1 cellular context compared by ENCODE assay signal in the genomic region with DNA sequence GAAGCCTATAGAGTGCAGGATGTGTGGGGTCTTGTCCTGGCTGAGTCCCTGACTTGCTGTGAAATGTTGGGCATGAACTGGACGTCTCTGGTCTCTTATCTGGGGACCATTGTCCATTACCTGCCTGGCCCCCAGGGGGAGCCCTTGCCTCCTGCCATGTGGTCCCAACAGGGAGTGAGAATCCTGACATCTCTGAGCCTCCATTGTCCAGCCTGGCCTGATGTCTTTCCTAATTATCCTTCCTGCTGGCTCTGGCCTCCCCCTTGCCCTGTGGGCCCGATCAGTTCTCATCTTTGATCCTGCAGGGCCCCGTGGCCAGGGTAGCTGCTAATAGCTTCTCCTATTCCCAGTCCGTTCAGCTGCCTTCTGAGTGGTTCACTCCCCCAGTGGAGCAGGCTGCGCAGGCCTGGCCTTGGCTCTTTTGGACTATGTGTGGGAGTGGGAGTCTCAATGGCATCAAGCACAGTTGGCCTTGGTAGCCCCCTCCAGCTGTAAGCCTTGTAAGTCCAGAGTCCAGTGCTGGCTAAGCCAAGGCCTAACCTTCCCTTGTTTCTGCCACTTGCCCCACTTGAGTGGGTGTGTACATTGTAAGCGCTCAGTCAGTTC.
TF ChIP-seq lines count a peak whose summit lies in the region.

No MANE protein-coding gene starts in this region.

TF ChIP-seq in HepG2, 621 proteins besides CTCF, POLR2A, EP300 and RAD21 (continued from another document and continues in another):
- no peak for TF ChIP-seq ZC3H4 (CRISPR knock-in tag; IDR thresholded peaks at IDR 0.05; ENCODE audit: borderline replicate concordance)
- TF ChIP-seq ZNF83 (CRISPR knock-in tag; IDR thresholded peaks at IDR 0.05; ENCODE audit: borderline replicate concordance) = no peak
- TF ChIP-seq IRF2 (CRISPR knock-in tag; IDR thresholded peaks at IDR 0.05) = peak; percentile 47; the same call in 1 of the 2 replicates
- TF ChIP-seq MAF1 (CRISPR knock-in tag; IDR thresholded peaks at IDR 0.05; ENCODE audit: borderline replicate concordance) = no peak
- no peak for TF ChIP-seq ZNF569 (CRISPR knock-in tag; IDR thresholded peaks at IDR 0.05; ENCODE audit: borderline replicate concordance)
- TF ChIP-seq, protein P1, sequence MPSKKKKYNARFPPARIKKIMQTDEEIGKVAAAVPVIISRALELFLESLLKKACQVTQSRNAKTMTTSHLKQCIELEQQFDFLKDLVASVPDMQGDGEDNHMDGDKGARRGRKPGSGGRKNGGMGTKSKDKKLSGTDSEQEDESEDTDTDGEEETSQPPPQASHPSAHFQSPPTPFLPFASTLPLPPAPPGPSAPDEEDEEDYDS (CRISPR knock-in tag; IDR thresholded peaks at IDR 0.05) = no peak
- TF ChIP-seq ZNF367 (CRISPR knock-in tag; IDR thresholded peaks at IDR 0.05; ENCODE audit: borderline replicate concordance) = no peak
- TF ChIP-seq JUND (CRISPR knock-in tag; IDR thresholded peaks at IDR 0.05) = no peak
- no peak for TF ChIP-seq MED8 (CRISPR knock-in tag; IDR thresholded peaks at IDR 0.05; ENCODE audit: insufficient replicate concordance)
- 0 out of 2 replicates have a peak, but pooled peaks have one; percentile 42 for TF ChIP-seq HDAC1 (CRISPR knock-in tag; IDR thresholded peaks at IDR 0.05)
- TF ChIP-seq ZBTB8A (CRISPR knock-in tag; IDR thresholded peaks at IDR 0.05; ENCODE audit: borderline replicate concordance, low read depth) = no peak
- no peak for TF ChIP-seq ZNF577 (CRISPR knock-in tag; IDR thresholded peaks at IDR 0.05; ENCODE audit: borderline replicate concordance, low read depth)
- TF ChIP-seq, protein P2, sequence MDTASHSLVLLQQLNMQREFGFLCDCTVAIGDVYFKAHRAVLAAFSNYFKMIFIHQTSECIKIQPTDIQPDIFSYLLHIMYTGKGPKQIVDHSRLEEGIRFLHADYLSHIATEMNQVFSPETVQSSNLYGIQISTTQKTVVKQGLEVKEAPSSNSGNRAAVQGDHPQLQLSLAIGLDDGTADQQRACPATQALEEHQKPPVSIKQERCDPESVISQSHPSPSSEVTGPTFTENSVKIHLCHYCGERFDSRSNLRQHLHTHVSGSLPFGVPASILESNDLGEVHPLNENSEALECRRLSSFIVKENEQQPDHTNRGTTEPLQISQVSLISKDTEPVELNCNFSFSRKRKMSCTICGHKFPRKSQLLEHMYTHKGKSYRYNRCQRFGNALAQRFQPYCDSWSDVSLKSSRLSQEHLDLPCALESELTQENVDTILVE (CRISPR knock-in tag; IDR thresholded peaks at IDR 0.05) = peak; percentile 40; the same call in 1 of the 2 replicates
- TF ChIP-seq, protein P3, sequence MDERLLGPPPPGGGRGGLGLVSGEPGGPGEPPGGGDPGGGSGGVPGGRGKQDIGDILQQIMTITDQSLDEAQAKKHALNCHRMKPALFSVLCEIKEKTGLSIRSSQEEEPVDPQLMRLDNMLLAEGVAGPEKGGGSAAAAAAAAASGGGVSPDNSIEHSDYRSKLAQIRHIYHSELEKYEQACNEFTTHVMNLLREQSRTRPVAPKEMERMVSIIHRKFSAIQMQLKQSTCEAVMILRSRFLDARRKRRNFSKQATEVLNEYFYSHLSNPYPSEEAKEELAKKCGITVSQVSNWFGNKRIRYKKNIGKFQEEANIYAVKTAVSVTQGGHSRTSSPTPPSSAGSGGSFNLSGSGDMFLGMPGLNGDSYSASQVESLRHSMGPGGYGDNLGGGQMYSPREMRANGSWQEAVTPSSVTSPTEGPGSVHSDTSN (CRISPR knock-in tag; IDR thresholded peaks at IDR 0.05) = no peak
- TF ChIP-seq, protein P4, sequence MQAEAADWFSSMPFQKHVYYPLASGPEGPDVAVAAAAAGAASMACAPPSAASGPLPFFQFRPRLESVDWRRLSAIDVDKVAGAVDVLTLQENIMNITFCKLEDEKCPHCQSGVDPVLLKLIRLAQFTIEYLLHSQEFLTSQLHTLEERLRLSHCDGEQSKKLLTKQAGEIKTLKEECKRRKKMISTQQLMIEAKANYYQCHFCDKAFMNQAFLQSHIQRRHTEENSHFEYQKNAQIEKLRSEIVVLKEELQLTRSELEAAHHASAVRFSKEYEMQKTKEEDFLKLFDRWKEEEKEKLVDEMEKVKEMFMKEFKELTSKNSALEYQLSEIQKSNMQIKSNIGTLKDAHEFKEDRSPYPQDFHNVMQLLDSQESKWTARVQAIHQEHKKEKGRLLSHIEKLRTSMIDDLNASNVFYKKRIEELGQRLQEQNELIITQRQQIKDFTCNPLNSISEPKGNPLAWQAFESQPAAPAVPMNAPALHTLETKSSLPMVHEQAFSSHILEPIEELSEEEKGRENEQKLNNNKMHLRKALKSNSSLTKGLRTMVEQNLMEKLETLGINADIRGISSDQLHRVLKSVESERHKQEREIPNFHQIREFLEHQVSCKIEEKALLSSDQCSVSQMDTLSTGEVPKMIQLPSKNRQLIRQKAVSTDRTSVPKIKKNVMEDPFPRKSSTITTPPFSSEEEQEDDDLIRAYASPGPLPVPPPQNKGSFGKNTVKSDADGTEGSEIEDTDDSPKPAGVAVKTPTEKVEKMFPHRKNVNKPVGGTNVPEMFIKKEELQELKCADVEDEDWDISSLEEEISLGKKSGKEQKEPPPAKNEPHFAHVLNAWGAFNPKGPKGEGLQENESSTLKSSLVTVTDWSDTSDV (CRISPR knock-in tag; IDR thresholded peaks at IDR 0.05) = no peak
- TF ChIP-seq, protein P5, sequence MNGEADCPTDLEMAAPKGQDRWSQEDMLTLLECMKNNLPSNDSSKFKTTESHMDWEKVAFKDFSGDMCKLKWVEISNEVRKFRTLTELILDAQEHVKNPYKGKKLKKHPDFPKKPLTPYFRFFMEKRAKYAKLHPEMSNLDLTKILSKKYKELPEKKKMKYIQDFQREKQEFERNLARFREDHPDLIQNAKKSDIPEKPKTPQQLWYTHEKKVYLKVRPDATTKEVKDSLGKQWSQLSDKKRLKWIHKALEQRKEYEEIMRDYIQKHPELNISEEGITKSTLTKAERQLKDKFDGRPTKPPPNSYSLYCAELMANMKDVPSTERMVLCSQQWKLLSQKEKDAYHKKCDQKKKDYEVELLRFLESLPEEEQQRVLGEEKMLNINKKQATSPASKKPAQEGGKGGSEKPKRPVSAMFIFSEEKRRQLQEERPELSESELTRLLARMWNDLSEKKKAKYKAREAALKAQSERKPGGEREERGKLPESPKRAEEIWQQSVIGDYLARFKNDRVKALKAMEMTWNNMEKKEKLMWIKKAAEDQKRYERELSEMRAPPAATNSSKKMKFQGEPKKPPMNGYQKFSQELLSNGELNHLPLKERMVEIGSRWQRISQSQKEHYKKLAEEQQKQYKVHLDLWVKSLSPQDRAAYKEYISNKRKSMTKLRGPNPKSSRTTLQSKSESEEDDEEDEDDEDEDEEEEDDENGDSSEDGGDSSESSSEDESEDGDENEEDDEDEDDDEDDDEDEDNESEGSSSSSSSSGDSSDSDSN (CRISPR knock-in tag; IDR thresholded peaks at IDR 0.05) = peak; percentile 33; the same call in 1 of the 2 replicates
- no peak for TF ChIP-seq PTBP1 (IDR thresholded peaks at IDR 0.05; ENCODE audit: low read depth, low read length, poor library complexity, severe bottlenecking)
- TF ChIP-seq, protein P6, sequence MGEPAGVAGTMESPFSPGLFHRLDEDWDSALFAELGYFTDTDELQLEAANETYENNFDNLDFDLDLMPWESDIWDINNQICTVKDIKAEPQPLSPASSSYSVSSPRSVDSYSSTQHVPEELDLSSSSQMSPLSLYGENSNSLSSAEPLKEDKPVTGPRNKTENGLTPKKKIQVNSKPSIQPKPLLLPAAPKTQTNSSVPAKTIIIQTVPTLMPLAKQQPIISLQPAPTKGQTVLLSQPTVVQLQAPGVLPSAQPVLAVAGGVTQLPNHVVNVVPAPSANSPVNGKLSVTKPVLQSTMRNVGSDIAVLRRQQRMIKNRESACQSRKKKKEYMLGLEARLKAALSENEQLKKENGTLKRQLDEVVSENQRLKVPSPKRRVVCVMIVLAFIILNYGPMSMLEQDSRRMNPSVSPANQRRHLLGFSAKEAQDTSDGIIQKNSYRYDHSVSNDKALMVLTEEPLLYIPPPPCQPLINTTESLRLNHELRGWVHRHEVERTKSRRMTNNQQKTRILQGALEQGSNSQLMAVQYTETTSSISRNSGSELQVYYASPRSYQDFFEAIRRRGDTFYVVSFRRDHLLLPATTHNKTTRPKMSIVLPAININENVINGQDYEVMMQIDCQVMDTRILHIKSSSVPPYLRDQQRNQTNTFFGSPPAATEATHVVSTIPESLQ (CRISPR knock-in tag; conservative IDR thresholded peaks at IDR 0.05) = no peak
- TF ChIP-seq MTF2 (CRISPR knock-in tag; IDR thresholded peaks at IDR 0.05; ENCODE audit: borderline replicate concordance) = no peak
- TF ChIP-seq, protein P7, sequence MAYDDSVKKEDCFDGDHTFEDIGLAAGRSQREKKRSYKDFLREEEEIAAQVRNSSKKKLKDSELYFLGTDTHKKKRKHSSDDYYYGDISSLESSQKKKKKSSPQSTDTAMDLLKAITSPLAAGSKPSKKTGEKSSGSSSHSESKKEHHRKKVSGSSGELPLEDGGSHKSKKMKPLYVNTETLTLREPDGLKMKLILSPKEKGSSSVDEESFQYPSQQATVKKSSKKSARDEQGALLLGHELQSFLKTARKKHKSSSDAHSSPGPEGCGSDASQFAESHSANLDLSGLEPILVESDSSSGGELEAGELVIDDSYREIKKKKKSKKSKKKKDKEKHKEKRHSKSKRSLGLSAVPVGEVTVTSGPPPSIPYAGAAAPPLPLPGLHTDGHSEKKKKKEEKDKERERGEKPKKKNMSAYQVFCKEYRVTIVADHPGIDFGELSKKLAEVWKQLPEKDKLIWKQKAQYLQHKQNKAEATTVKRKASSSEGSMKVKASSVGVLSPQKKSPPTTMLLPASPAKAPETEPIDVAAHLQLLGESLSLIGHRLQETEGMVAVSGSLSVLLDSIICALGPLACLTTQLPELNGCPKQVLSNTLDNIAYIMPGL (CRISPR knock-in tag; IDR thresholded peaks at IDR 0.05; ENCODE audit: borderline replicate concordance in 1 of 2, low read depth in 1 of 2) = peak; percentile 39 to 56; a peak in 2 of 4 replicates
- no peak for TF ChIP-seq HCFC1 (IDR thresholded peaks at IDR 0.05; ENCODE audit: low read depth, low read length)
- TF ChIP-seq, protein P8, sequence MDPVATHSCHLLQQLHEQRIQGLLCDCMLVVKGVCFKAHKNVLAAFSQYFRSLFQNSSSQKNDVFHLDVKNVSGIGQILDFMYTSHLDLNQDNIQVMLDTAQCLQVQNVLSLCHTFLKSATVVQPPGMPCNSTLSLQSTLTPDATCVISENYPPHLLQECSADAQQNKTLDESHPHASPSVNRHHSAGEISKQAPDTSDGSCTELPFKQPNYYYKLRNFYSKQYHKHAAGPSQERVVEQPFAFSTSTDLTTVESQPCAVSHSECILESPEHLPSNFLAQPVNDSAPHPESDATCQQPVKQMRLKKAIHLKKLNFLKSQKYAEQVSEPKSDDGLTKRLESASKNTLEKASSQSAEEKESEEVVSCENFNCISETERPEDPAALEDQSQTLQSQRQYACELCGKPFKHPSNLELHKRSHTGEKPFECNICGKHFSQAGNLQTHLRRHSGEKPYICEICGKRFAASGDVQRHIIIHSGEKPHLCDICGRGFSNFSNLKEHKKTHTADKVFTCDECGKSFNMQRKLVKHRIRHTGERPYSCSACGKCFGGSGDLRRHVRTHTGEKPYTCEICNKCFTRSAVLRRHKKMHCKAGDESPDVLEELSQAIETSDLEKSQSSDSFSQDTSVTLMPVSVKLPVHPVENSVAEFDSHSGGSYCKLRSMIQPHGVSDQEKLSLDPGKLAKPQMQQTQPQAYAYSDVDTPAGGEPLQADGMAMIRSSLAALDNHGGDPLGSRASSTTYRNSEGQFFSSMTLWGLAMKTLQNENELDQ (CRISPR knock-in tag; IDR thresholded peaks at IDR 0.05; ENCODE audit: borderline replicate concordance) = 0 out of 2 replicates have a peak, but pooled peaks have one; percentile 55
- no peak for TF ChIP-seq MBD4 (IDR thresholded peaks at IDR 0.05; ENCODE audit: borderline replicate concordance, low read length)
- TF ChIP-seq ZNF746 (CRISPR knock-in tag; IDR thresholded peaks at IDR 0.05) = no peak
- TF ChIP-seq SKI (IDR thresholded peaks at IDR 0.05; ENCODE audit: partially characterized antibody) = no peak
- TF ChIP-seq, protein P9, sequence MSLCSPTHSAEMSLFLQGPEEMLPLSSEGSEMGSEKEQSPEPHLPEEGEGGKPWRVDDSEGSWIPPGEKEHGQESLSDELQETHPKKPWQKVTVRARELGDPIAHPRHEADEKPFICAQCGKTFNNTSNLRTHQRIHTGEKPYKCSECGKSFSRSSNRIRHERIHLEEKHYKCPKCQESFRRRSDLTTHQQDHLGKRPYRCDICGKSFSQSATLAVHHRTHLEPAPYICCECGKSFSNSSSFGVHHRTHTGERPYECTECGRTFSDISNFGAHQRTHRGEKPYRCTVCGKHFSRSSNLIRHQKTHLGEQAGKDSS (CRISPR knock-in tag; IDR thresholded peaks at IDR 0.05; ENCODE audit: borderline replicate concordance, low read depth) = peak; percentile 56; the same call in 1 of the 2 replicates
- TF ChIP-seq ZNF549 (CRISPR knock-in tag; IDR thresholded peaks at IDR 0.05) = no peak
- TF ChIP-seq, protein P10, sequence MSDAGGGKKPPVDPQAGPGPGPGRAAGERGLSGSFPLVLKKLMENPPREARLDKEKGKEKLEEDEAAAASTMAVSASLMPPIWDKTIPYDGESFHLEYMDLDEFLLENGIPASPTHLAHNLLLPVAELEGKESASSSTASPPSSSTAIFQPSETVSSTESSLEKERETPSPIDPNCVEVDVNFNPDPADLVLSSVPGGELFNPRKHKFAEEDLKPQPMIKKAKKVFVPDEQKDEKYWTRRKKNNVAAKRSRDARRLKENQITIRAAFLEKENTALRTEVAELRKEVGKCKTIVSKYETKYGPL (CRISPR knock-in tag; IDR thresholded peaks at IDR 0.05) = no peak
- TF ChIP-seq YY1 (IDR thresholded peaks at IDR 0.05; ENCODE audit: insufficient read depth, insufficient replicate concordance, low read depth, low read length) = no peak
- no peak for TF ChIP-seq GATA4 (IDR thresholded peaks at IDR 0.05; ENCODE audit: borderline replicate concordance, low read depth)
- no peak for TF ChIP-seq MEIS1 (CRISPR knock-in tag; IDR thresholded peaks at IDR 0.05; ENCODE audit: borderline replicate concordance)
- no peak for TF ChIP-seq ZNF160 (CRISPR knock-in tag; IDR thresholded peaks at IDR 0.05)
- TF ChIP-seq ZNF563 (CRISPR knock-in tag; IDR thresholded peaks at IDR 0.05) = 0 out of 2 replicates have a peak, but pooled peaks have one; percentile 46
- TF ChIP-seq TBX3 (IDR thresholded peaks at IDR 0.05; ENCODE audit: borderline replicate concordance) = no peak
- no peak for TF ChIP-seq POGZ (CRISPR knock-in tag; IDR thresholded peaks at IDR 0.05)
- TF ChIP-seq, protein P11, sequence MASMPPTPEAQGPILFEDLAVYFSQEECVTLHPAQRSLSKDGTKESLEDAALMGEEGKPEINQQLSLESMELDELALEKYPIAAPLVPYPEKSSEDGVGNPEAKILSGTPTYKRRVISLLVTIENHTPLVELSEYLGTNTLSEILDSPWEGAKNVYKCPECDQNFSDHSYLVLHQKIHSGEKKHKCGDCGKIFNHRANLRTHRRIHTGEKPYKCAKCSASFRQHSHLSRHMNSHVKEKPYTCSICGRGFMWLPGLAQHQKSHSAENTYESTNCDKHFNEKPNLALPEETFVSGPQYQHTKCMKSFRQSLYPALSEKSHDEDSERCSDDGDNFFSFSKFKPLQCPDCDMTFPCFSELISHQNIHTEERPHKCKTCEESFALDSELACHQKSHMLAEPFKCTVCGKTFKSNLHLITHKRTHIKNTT (CRISPR knock-in tag; IDR thresholded peaks at IDR 0.05) = no peak
- TF ChIP-seq POLR2AphosphoS5 (IDR thresholded peaks at IDR 0.05; ENCODE audit: low read depth, low read length) = no peak
- TF ChIP-seq PHB2 (IDR thresholded peaks at IDR 0.05; ENCODE audit: partially characterized antibody) = no peak
- TF ChIP-seq NCOR1 (IDR thresholded peaks at IDR 0.05; ENCODE audit: borderline replicate concordance, low read length) = no peak
